Comparison of ENCODE assay signal across 9 cellular contexts in genomic region chr15:69760890-69761568, GRCh38.
DNase-seq lines count a peak whose midpoint lies in the region; ATAC-seq and TF ChIP-seq lines count a peak whose summit lies in the region.
"Had no signal": no experiment of that assay in that cellular context is flagged by ENCODE, and none has a peak within 500 bp of the region (broad histone marks: within the 10 kb centered on the region; RNA-seq: fewer than 3 reads in every experiment).

No MANE protein-coding gene starts in this region.

- peaks cover 0 to 34% (median 0%) of the 10 kb centered on the region in 5 donors for H3K36me3 Mint-ChIP-seq in naive thymus-derived CD4-positive, alpha-beta T cell
- peaks cover 18% of the 10 kb centered on the region for H3K36me3 Mint-ChIP-seq in stimulated activated naive CD8-positive, alpha-beta T cell treated with anti-CD3 and anti-CD28 coated beads, Interleukin-15, Interleukin-2, amounts not matched to agents 100 ng/mL and 50 ng/mL, for 24 hours (ENCODE audit: low read depth)

- ATAC-seq in GM19452 (IDR thresholded peaks at IDR 0.05; ENCODE audit: unreplicated experiment) = peak; percentile 69
- ATAC-seq in naive thymus-derived CD4-positive, alpha-beta T cell = peak; percentile 84

- peak; percentile 96 for DNase-seq in A172 (ENCODE audit: low spot score)
- peak; percentile 99 for DNase-seq in LHCN-M2 (ENCODE audit: low read depth)
- peak; percentile 87 for DNase-seq in activated CD4-positive, alpha-beta T cell treated with anti-CD3 and anti-CD28 coated beads for 48 hours
- peak; percentile 85 for DNase-seq in coronary artery (ENCODE audit: low spot score)
- DNase-seq in naive thymus-derived CD4-positive, alpha-beta T cell = peak; percentile 34 to 88 (median 81)
- DNase-seq in middle frontal gyrus (ENCODE audit: extremely low spot score, low spot score) = no peak

- H3K4me1 ChIP-seq in naive thymus-derived CD4-positive, alpha-beta T cell (ENCODE audit: control insufficient read depth in 2 of 2, insufficient read depth in 2 of 2, low read length in 2 of 2) = peaks cover 57 to 61% of the 10 kb centered on the region in 2 donors

- CTCF ChIA-PET in naive thymus-derived CD4-positive, alpha-beta T cell (lab: Charles Lee) = interaction anchor here (1.0 to 1.2 kb wide), 4 partner anchors 12 to 339 kb away, joined by 3 to 6 read pairs (median 4); no protein-coding TSS in a partner anchor

- POLR2A ChIA-PET in naive thymus-derived CD4-positive, alpha-beta T cell (lab: Charles Lee) = interaction anchor here (0.7 to 5.4 kb wide), 5 partner anchors 9 to 736 kb away, joined by 3 to 61 read pairs (median 4); partner anchors contain the start of gene TLE3

- no peak for TF ChIP-seq CTCF in coronary artery (IDR thresholded peaks at IDR 0.05)

- no peaks in the 10 kb centered on the region for H3K36me3 ChIP-seq in naive thymus-derived CD4-positive, alpha-beta T cell (ENCODE audit: control insufficient read depth in 2 of 3, insufficient read depth in 3 of 3, low read length in 3 of 3)
- H3K36me3 ChIP-seq: BLaER1 had no signal

- no peak overlapping the region for H3K4me3 ChIP-seq in coronary artery
- H3K4me3 ChIP-seq in naive thymus-derived CD4-positive, alpha-beta T cell (ENCODE audit: low read length) = peak overlapping the region; percentile 34
- H3K4me3 ChIP-seq: BLaER1 had no signal

- peak overlapping the region; percentile 51 to 86 (median 67) for H3K4me3 Mint-ChIP-seq in naive thymus-derived CD4-positive, alpha-beta T cell
- peak overlapping the region; percentile 69 for H3K4me3 Mint-ChIP-seq in stimulated activated naive CD8-positive, alpha-beta T cell treated with anti-CD3 and anti-CD28 coated beads, Interleukin-15, Interleukin-2, amounts not matched to agents 100 ng/mL and 50 ng/mL, for 24 hours

- intact Hi-C loops in naive thymus-derived CD4-positive, alpha-beta T cell (cut with micrococcal nuclease) = loop anchor here (1.0 to 5.0 kb wide), 5 partner anchors 8 to 731 kb away; no protein-coding TSS in a partner anchor

- no peaks in the 10 kb centered on the region for H3K27me3 ChIP-seq in naive thymus-derived CD4-positive, alpha-beta T cell (ENCODE audit: control insufficient read depth in 2 of 2, insufficient read depth in 2 of 2, low read length in 2 of 2)

- H3K9me3 ChIP-seq in naive thymus-derived CD4-positive, alpha-beta T cell (ENCODE audit: control insufficient read depth in 2 of 3, low read length in 3 of 3) = no peaks in the 10 kb centered on the region
- H3K9me3 ChIP-seq: BLaER1 had no signal

- H3K27me3 Mint-ChIP-seq in naive thymus-derived CD4-positive, alpha-beta T cell = peaks cover 0 to 25% (median 7%) of the 10 kb centered on the region in 5 donors
- peaks cover 3% of the 10 kb centered on the region for H3K27me3 Mint-ChIP-seq in stimulated activated naive CD8-positive, alpha-beta T cell treated with anti-CD3 and anti-CD28 coated beads, Interleukin-15, Interleukin-2, amounts not matched to agents 100 ng/mL and 50 ng/mL, for 24 hours

- peak overlapping the region in 1 of 2 donors; percentile 76 for H3K27ac ChIP-seq in coronary artery
- no peak overlapping the region for H3K27ac ChIP-seq in naive thymus-derived CD4-positive, alpha-beta T cell (ENCODE audit: low read depth, low read length)
- H3K27ac ChIP-seq: BLaER1 had no signal

- peaks cover 0 to 15% (median 0%) of the 10 kb centered on the region in 11 donors for H3K9me3 Mint-ChIP-seq in naive thymus-derived CD4-positive, alpha-beta T cell
- peaks cover 8% of the 10 kb centered on the region for H3K9me3 Mint-ChIP-seq in stimulated activated naive CD8-positive, alpha-beta T cell treated with anti-CD3 and anti-CD28 coated beads, Interleukin-15, Interleukin-2, amounts not matched to agents 100 ng/mL and 50 ng/mL, for 24 hours

- H3K27ac Mint-ChIP-seq in naive thymus-derived CD4-positive, alpha-beta T cell = peak overlapping the region; percentile 48 to 95 (median 88)
- peak overlapping the region; percentile 97 for H3K27ac Mint-ChIP-seq in stimulated activated naive CD8-positive, alpha-beta T cell treated with anti-CD3 and anti-CD28 coated beads, Interleukin-15, Interleukin-2, amounts not matched to agents 100 ng/mL and 50 ng/mL, for 24 hours

- peaks cover 52 to 79% (median 70%) of the 10 kb centered on the region in 7 donors for H3K4me1 Mint-ChIP-seq in naive thymus-derived CD4-positive, alpha-beta T cell
- H3K4me1 Mint-ChIP-seq in stimulated activated naive CD8-positive, alpha-beta T cell treated with anti-CD3 and anti-CD28 coated beads, Interleukin-15, Interleukin-2, amounts not matched to agents 100 ng/mL and 50 ng/mL, for 24 hours (ENCODE audit: low read depth) = peaks cover 75% of the 10 kb centered on the region
